ENCODE assay signal across 8 cellular contexts in genomic region chr2:218567797-218568189, GRCh38. TPM values are rescaled to one million over a fixed set of nuclear protein-coding genes. Genes with fewer than 3 reads are reported as not detected.
DNase-seq lines count a peak whose midpoint lies in the region; ATAC-seq and TF ChIP-seq lines count a peak whose summit lies in the region.

No MANE protein-coding gene starts in this region.

- BruUV-seq in Caco-2 (replicated peaks; lab: Mats Ljungman, UMichigan) = no TSS peak

- H3K36me3 ChIP-seq in Caco-2 (ENCODE audit: control insufficient read depth, insufficient read depth, low read length) (no peaks in the 10 kb centered on the region), WERI-Rb-1 (peaks cover 63% of the 10 kb centered on the region), parathyroid adenoma (ENCODE audit: control insufficient read depth, insufficient read depth, low read length) (no peaks in the 10 kb centered on the region)

- CTCF ChIA-PET in Caco-2 (lab: Charles Lee) = no interaction called here

- H3K9me3 ChIP-seq in Caco-2 (no peaks in the 10 kb centered on the region), WERI-Rb-1 (ENCODE audit: severe bottlenecking) (no peaks in the 10 kb centered on the region), parathyroid adenoma (ENCODE audit: control insufficient read depth, low read length) (no peaks in the 10 kb centered on the region)

- peak overlapping the region; percentile 98 for H3K27ac ChIP-seq in WERI-Rb-1
- peak overlapping the region; percentile 95 for H3K27ac ChIP-seq in parathyroid adenoma

- TF ChIP-seq CTCF in Caco-2 (IDR thresholded peaks at IDR 0.05; ENCODE audit: insufficient read depth in 1 of 2, low read depth in 1 of 2, low read length in 1 of 2, severe bottlenecking in 1 of 2, unreplicated experiment in 1 of 2) (no peak), WERI-Rb-1 (IDR thresholded peaks at IDR 0.05; ENCODE audit: low read depth, low read length) (no peak), fibroblast of mammary gland (conservative IDR thresholded peaks at IDR 0.05; ENCODE audit: control insufficient read depth, insufficient read depth, low read depth, low read length) (no peak), parathyroid adenoma (IDR thresholded peaks at IDR 0.05) (no peak), GM20000 (IDR thresholded peaks at IDR 0.05; ENCODE audit: extremely low read depth, missing control alignments) (no peak)

- intact Hi-C loops in Caco-2 (cut with micrococcal nuclease; ENCODE audit: unreplicated experiment) = loop anchor here (1.0 to 10.0 kb wide), 4 partner anchors 91 to 279 kb away; partner anchors contain the start of gene TMBIM1

- ATAC-seq in GM19351 (IDR thresholded peaks at IDR 0.05; ENCODE audit: unreplicated experiment) = peak; percentile 34
- ATAC-seq in HG03378 (IDR thresholded peaks at IDR 0.05; ENCODE audit: unreplicated experiment) = peak; percentile 29

- DNase-seq in Caco-2 (no peak), WERI-Rb-1 (no peak), fibroblast of mammary gland (ENCODE audit: low read depth) (no peak), middle frontal gyrus (ENCODE audit: extremely low spot score, low spot score) (no peak), GM20000 (ENCODE audit: low spot score) (no peak)

- peaks cover 31% of the 10 kb centered on the region for H3K79me2 ChIP-seq in parathyroid adenoma

- POLR2A ChIA-PET in Caco-2 (lab: Charles Lee) = interaction anchor here (1.0 kb wide), 1 partner anchor 298 kb away, joined by 3 read pairs; the partner anchor contains the start of genes AAMP and PNKD

- H3K27me3 ChIP-seq in Caco-2 (replicated peaks; ENCODE audit: control insufficient read depth, insufficient read depth, low read length) (no peaks in the 10 kb centered on the region), WERI-Rb-1 (ENCODE audit: insufficient read depth, low read depth, severe bottlenecking) (no peaks in the 10 kb centered on the region), parathyroid adenoma (ENCODE audit: control insufficient read depth, insufficient read depth, low read length) (no peaks in the 10 kb centered on the region)

- peaks cover 38% of the 10 kb centered on the region for H3K36me3 Mint-ChIP-seq in Caco-2 (ENCODE audit: insufficient read depth, unreplicated experiment)

- H3K9me3 Mint-ChIP-seq in Caco-2 (ENCODE audit: unreplicated experiment) = no peaks in the 10 kb centered on the region

- H2AFZ ChIP-seq in parathyroid adenoma = peak overlapping the region; percentile 95

- H3K4me2 ChIP-seq in parathyroid adenoma (ENCODE audit: low read length) = peak overlapping the region; percentile 84

- peak overlapping the region; percentile 75 for H3K9ac ChIP-seq in parathyroid adenoma

- peak overlapping the region; percentile 86 for H3K27ac Mint-ChIP-seq in Caco-2 (ENCODE audit: unreplicated experiment)

- H3K4me1 ChIP-seq in Caco-2 = peaks cover 15% of the 10 kb centered on the region
- H3K4me1 ChIP-seq in parathyroid adenoma = peaks cover 17% of the 10 kb centered on the region

- H3K4me3 ChIP-seq in Caco-2 (ENCODE audit: low read depth, low read length) = peak overlapping the region; percentile 64
- H3K4me3 ChIP-seq in WERI-Rb-1 (ENCODE audit: low read depth, low read length) = peak overlapping the region; percentile 57
- peak overlapping the region; percentile 83 for H3K4me3 ChIP-seq in fibroblast of mammary gland (ENCODE audit: control insufficient read depth, low read depth, low read length)
- peak overlapping the region; percentile 72 for H3K4me3 ChIP-seq in parathyroid adenoma (ENCODE audit: low read depth, low read length)

- peaks cover 36% of the 10 kb centered on the region for H3K4me1 Mint-ChIP-seq in Caco-2 (ENCODE audit: low read depth, unreplicated experiment)

- H3K4me3 Mint-ChIP-seq in Caco-2 (ENCODE audit: unreplicated experiment) = peak overlapping the region; percentile 86

- no peaks in the 10 kb centered on the region for H3K27me3 Mint-ChIP-seq in Caco-2 (ENCODE audit: insufficient read depth, unreplicated experiment)

RNA-seq across cellular contexts. Expression of gene USP37, which starts 0.4 kb away (rescaled TPM):
- 18.6 and 22.2 TPM in 2 replicates for total RNA-seq in Caco-2 (2022)

RNA-seq across cellular contexts. Expression of gene CNOT9, which starts 0.8 kb away (rescaled TPM):
- total RNA-seq in Caco-2 (2022) = 56.4 and 59.9 TPM in 2 replicates

RNA-seq across cellular contexts. Expression of gene PLCD4, which starts 39.9 kb away (rescaled TPM):
- total RNA-seq in Caco-2 (2022) = 0.26 and 0.48 TPM in 2 replicates
